Comparison of ENCODE assay signal across 1 cellular context in the genomic region with DNA sequence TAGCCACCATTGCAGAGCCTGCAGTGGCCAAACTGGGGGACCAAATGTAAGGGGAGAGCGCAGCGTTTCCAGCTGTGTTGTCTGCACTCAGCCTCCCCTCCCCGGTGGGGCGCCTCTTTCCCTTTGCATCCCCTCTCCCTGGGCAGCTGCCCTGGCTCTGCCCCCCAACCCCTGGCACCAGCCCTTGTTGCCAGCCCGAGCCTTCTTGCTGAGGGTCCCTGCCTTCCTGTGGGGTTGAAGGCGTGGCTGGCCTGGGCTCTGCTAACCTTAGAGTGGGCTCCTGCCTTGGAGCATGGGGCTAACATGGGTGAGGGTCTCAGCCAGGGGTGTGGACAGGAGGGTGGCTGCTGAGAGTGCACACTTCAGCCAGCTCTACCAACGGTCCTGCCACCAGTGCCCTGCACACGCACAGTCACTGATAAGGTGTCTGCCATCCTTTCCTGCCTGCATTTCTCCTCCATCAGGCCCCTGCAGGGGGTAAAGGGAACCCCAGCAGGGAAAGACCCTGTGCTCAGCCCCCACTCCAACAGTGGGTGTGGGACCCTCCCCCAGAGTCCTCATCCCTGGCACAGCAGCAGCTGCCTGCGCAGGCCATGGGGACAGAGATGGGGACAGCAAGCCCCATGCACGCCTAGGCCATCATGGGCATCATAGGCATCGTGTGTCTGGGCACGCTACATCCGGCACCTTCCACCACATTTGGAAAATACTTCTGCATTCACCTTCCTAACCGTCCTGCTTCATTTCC.
TF ChIP-seq lines count a peak whose summit lies in the region.

No MANE protein-coding gene starts in this region.

TF ChIP-seq in GM12891, 5 proteins besides CTCF, POLR2A, EP300 and RAD21:
- TF ChIP-seq SPI1 (IDR thresholded peaks at IDR 0.05; ENCODE audit: low read depth, low read length) (no peak), TAF1 (IDR thresholded peaks at IDR 0.05; ENCODE audit: low read depth, low read length) (no peak), POLR2AphosphoS5 (IDR thresholded peaks at IDR 0.05; ENCODE audit: low read depth, low read length) (no peak), POU2F2 (IDR thresholded peaks at IDR 0.05; ENCODE audit: low read depth, low read length) (no peak), PAX5 (IDR thresholded peaks at IDR 0.05; ENCODE audit: insufficient read depth, low read length, severe bottlenecking) (no peak)
